Comparison of ENCODE assay signal across 15 cellular contexts in genomic region chr2:99971326-99971965, GRCh38.
"Had no signal": no experiment of that assay in that cellular context is flagged by ENCODE, and none has a peak within 500 bp of the region (broad histone marks: within the 10 kb centered on the region; RNA-seq: fewer than 3 reads in every experiment).

No MANE protein-coding gene starts in this region.

- H3K36me3 ChIP-seq: ascending aorta, lower lobe of right lung, tibial nerve had no signal

- H3K4me3 Mint-ChIP-seq: activated CD8-positive, alpha-beta memory T cell treated with anti-CD3 and anti-CD28 coated beads, Interleukin-2, amount 10 ng/mL, durations not matched to agents 7 days and 5 days; activated naive CD8-positive, alpha-beta T cell treated with anti-CD3 and anti-CD28 coated beads, Interleukin-2, amount 50 U/mL, for 24 hours; activated T-cell treated with anti-CD3 and anti-CD28 coated beads, Interleukin-2, amount 50 U/mL, for 24 hours; central memory CD8-positive, alpha-beta T cell had no signal

- H3K27me3 Mint-ChIP-seq: activated CD8-positive, alpha-beta memory T cell treated with anti-CD3 and anti-CD28 coated beads, Interleukin-2, amount 10 ng/mL, durations not matched to agents 7 days and 5 days; activated T-cell treated with anti-CD3 and anti-CD28 coated beads, Interleukin-2, amount 50 U/mL, for 24 hours had no signal

- ATAC-seq: activated CD8-positive, alpha-beta memory T cell treated with anti-CD3 and anti-CD28 coated beads, Interleukin-2, amount 10 ng/mL, durations not matched to agents 7 days and 5 days; activated naive CD8-positive, alpha-beta T cell treated with anti-CD3 and anti-CD28 coated beads, Interleukin-2, amount 50 U/mL, for 24 hours; left cardiac atrium; lower lobe of right lung had no signal

- H3K4me1 ChIP-seq: ascending aorta, lower lobe of right lung, tibial nerve had no signal

- H3K4me3 ChIP-seq: ascending aorta, lower lobe of right lung, skin epidermis, tibial nerve had no signal

- H3K9me3 Mint-ChIP-seq: activated naive CD8-positive, alpha-beta T cell treated with anti-CD3 and anti-CD28 coated beads, Interleukin-2, amount 50 U/mL, for 24 hours; activated T-cell treated with anti-CD3 and anti-CD28 coated beads, Interleukin-2, amount 50 U/mL, for 24 hours; central memory CD8-positive, alpha-beta T cell had no signal

- H3K36me3 Mint-ChIP-seq: activated CD8-positive, alpha-beta memory T cell treated with anti-CD3 and anti-CD28 coated beads, Interleukin-2, amount 10 ng/mL, durations not matched to agents 7 days and 5 days had no signal

- H3K27ac Mint-ChIP-seq: activated CD8-positive, alpha-beta memory T cell treated with anti-CD3 and anti-CD28 coated beads, Interleukin-2, amount 10 ng/mL, durations not matched to agents 7 days and 5 days; activated naive CD8-positive, alpha-beta T cell treated with anti-CD3 and anti-CD28 coated beads, Interleukin-2, amount 50 U/mL, for 24 hours; activated T-cell treated with anti-CD3 and anti-CD28 coated beads, Interleukin-2, amount 50 U/mL, for 24 hours had no signal

- H3K9me3 ChIP-seq: ascending aorta, lower lobe of right lung, tibial nerve had no signal

- H3K27me3 ChIP-seq: ascending aorta, tibial nerve had no signal

- DNase-seq: activated CD4-positive, alpha-beta T cell treated with anti-CD3 and anti-CD28 coated beads for 1 hour; activated CD4-positive, alpha-beta T cell treated with anti-CD3 and anti-CD28 coated beads, Interleukin-2, amount 50 U/mL, for 48 hours; activated CD8-positive, alpha-beta memory T cell treated with anti-CD3 and anti-CD28 coated beads, Interleukin-2, amount 10 ng/mL, durations not matched to agents 7 days and 5 days; activated naive CD8-positive, alpha-beta T cell treated with anti-CD3 and anti-CD28 coated beads, Interleukin-2, amount 50 U/mL, for 24 hours; activated T-cell treated with anti-CD3 and anti-CD28 coated beads, Interleukin-2, amount 50 U/mL, for 24 hours; dermis blood vessel endothelial cell; left cardiac atrium; lower lobe of right lung; midbrain; posterior cingulate gyrus; SW 1271 had no signal

- H3K4me1 Mint-ChIP-seq: activated CD8-positive, alpha-beta memory T cell treated with anti-CD3 and anti-CD28 coated beads, Interleukin-2, amount 10 ng/mL, durations not matched to agents 7 days and 5 days; central memory CD8-positive, alpha-beta T cell had no signal

- H3K27ac ChIP-seq: ascending aorta, lower lobe of right lung, skin epidermis, tibial nerve had no signal
